20 cellular contexts compared by ENCODE assay signal in genomic region chr4:27123769-27124124, GRCh38.
A peak's percentile ranks its signal among the peaks of the same experiment; 100 is the strongest.
DNase-seq lines count a peak whose midpoint lies in the region; ATAC-seq and TF ChIP-seq lines count a peak whose summit lies in the region.
"Had no signal": no experiment of that assay in that cellular context is flagged by ENCODE, and none has a peak within 500 bp of the region (broad histone marks: within the 10 kb centered on the region; RNA-seq: fewer than 3 reads in every experiment).

No MANE protein-coding gene starts in this region.

- peak overlapping the region; percentile 90 for H3T11ph ChIP-seq in H9 (ENCODE audit: low read length)

- peak overlapping the region; percentile 68 for H3K18ac ChIP-seq in H9 (ENCODE audit: insufficient read length, low read depth, low read length)

- H3K36me3 Mint-ChIP-seq in H9 (ENCODE audit: insufficient read depth in 1 of 3, low read depth in 3 of 3) (peaks cover 0 to 5% (median 1%) of the 10 kb centered on the region in 3 experiments; a peak in 4 of 7 replicates), WTC11 (no peaks in the 10 kb centered on the region; the same call in 1 of the 2 replicates), neural progenitor cell (no peaks in the 10 kb centered on the region)
- H3K36me3 Mint-ChIP-seq in CD8-positive, alpha-beta T cell = no peaks in the 10 kb centered on the region
- H3K36me3 Mint-ChIP-seq: CD4-positive, CD25-positive, alpha-beta regulatory T cell had no signal

- DNase-seq in H9 (no peak), WTC11 (ENCODE audit: low spot score) (no peak), hepatocyte (ENCODE audit: low spot score) (no peak), neural progenitor cell (ENCODE audit: low spot score) (no peak)
- DNase-seq in CD8-positive, alpha-beta T cell = no peak
- no peak for DNase-seq in effector memory CD4-positive, alpha-beta T cell
- DNase-seq: BE2C; Caco-2; CD4-positive, CD25-positive, alpha-beta regulatory T cell; HFFc6; NCI-H1105 treated with DMSO at 0.1 percent for 48 hours; NCI-H1694; NCI-H2081 treated with DMSO at 0.1 percent for 48 hours; NCI-H446 treated with DMSO at 0.1 percent for 48 hours; NCI-H82; OCI-M1; SHP77 had no signal

- no peak overlapping the region for H4K8ac ChIP-seq in H9 (replicated peaks; ENCODE audit: insufficient read length, low read depth, low read length)

- no peak overlapping the region for H4K91ac ChIP-seq in H9 (ENCODE audit: insufficient read length, low read depth, low read length)

- H3K4ac ChIP-seq in H9 (ENCODE audit: low read depth, low read length) = no peak overlapping the region; the same call in 1 of the 2 replicates

- POLR2A ChIA-PET in WTC11 (lab: Charles Lee) = interaction anchor here (0.5 kb wide), 1 partner anchor 331 kb away, joined by 3 read pairs; no protein-coding TSS in a partner anchor
- POLR2A ChIA-PET in CD8-positive, alpha-beta T cell (lab: Charles Lee) = interaction anchor here (0.6 kb wide), 1 partner anchor 1239 kb away, joined by 3 read pairs; no protein-coding TSS in a partner anchor

- TF ChIP-seq CTCF in H9 (conservative IDR thresholded peaks at IDR 0.05) = no peak
- TF ChIP-seq CTCF in WTC11 (IDR thresholded peaks at IDR 0.05) = no peak
- TF ChIP-seq CTCF in hepatocyte (IDR thresholded peaks at IDR 0.05; ENCODE audit: poor library complexity) = no peak
- TF ChIP-seq CTCF in neural progenitor cell (IDR thresholded peaks at IDR 0.05) = no peak
- TF ChIP-seq CTCF in CD8-positive, alpha-beta T cell (IDR thresholded peaks at IDR 0.05) = no peak

- no peak overlapping the region for H3K23ac ChIP-seq in H9 (ENCODE audit: insufficient read length, low read depth, low read length)

- H3K4me1 Mint-ChIP-seq in H9 (peaks cover 66 to 70% of the 10 kb centered on the region in 2 experiments), WTC11 (peaks cover 76% of the 10 kb centered on the region), neural progenitor cell (peaks cover 47% of the 10 kb centered on the region)
- no peaks in the 10 kb centered on the region for H3K4me1 Mint-ChIP-seq in CD8-positive, alpha-beta T cell (ENCODE audit: low read depth)
- H3K4me1 Mint-ChIP-seq: CD4-positive, CD25-positive, alpha-beta regulatory T cell had no signal

- peak overlapping the region; percentile 99 for H3K27ac ChIP-seq in H9 (ENCODE audit: insufficient read length, low read depth, low read length)
- H3K27ac ChIP-seq in hepatocyte = peak overlapping the region; percentile 60
- peak overlapping the region; percentile 77 for H3K27ac ChIP-seq in neural progenitor cell
- H3K27ac ChIP-seq in CD8-positive, alpha-beta T cell (ENCODE audit: low read depth, low read length) = no peak overlapping the region
- no peak overlapping the region for H3K27ac ChIP-seq in effector memory CD4-positive, alpha-beta T cell (ENCODE audit: insufficient read depth, low read length, poor library complexity, severe bottlenecking)
- H3K27ac ChIP-seq: SK-N-MC had no signal

- no peak overlapping the region for H2AK5ac ChIP-seq in H9 (ENCODE audit: insufficient read length, low read length)

- H3K27ac Mint-ChIP-seq in H9 (peak overlapping the region; percentile 97 to 98 (median 97)), WTC11 (peak overlapping the region; percentile 99), neural progenitor cell (peak overlapping the region; percentile 80)
- H3K27ac Mint-ChIP-seq in CD8-positive, alpha-beta T cell = no peak overlapping the region
- H3K27ac Mint-ChIP-seq: HFFc6 had no signal

- no peak overlapping the region for H2BK15ac ChIP-seq in H9 (ENCODE audit: low read depth, low read length)

- H3K56ac ChIP-seq in H9 (ENCODE audit: insufficient read length, low read depth, low read length) = no peak overlapping the region

- no peaks in the 10 kb centered on the region for H3K36me3 ChIP-seq in hepatocyte (replicated peaks; ENCODE audit: insufficient read depth, low read depth)
- H3K36me3 ChIP-seq in neural progenitor cell = no peaks in the 10 kb centered on the region
- H3K36me3 ChIP-seq in CD8-positive, alpha-beta T cell (ENCODE audit: insufficient read depth, low read length) = no peaks in the 10 kb centered on the region
- no peaks in the 10 kb centered on the region for H3K36me3 ChIP-seq in effector memory CD4-positive, alpha-beta T cell (ENCODE audit: control insufficient read depth, insufficient read depth, low read length)
- H3K36me3 ChIP-seq: BE2C had no signal

- ATAC-seq in WTC11 = no peak
- no peak for ATAC-seq in HG02840 (IDR thresholded peaks at IDR 0.05; ENCODE audit: low FRiP score, unreplicated experiment)
- ATAC-seq in CD8-positive, alpha-beta T cell = no peak
- ATAC-seq: K562 had no signal

- peak overlapping the region; percentile 97 for H2BK20ac ChIP-seq in H9 (ENCODE audit: low read depth, low read length, poor library complexity, severe bottlenecking)

- intact Hi-C loops in CD8-positive, alpha-beta T cell (cut with DNase I, micrococcal nuclease) = no loop called here

- CTCF ChIA-PET in WTC11 (lab: Charles Lee) = interaction anchor here (0.5 to 2.4 kb wide), 5 partner anchors 28 to 385 kb away, joined by 3 to 14 read pairs (median 4); no protein-coding TSS in a partner anchor
- CTCF ChIA-PET in CD8-positive, alpha-beta T cell (lab: Charles Lee) = interaction anchor here (1.7 kb wide), 1 partner anchor 9 kb away, joined by 6 read pairs; no protein-coding TSS in a partner anchor

- H3K9me2 ChIP-seq in hepatocyte (replicated peaks; ENCODE audit: insufficient read depth) = no peaks in the 10 kb centered on the region

- H3K9me3 ChIP-seq in H9 (ENCODE audit: control insufficient read depth, low read depth, low read length) (no peaks in the 10 kb centered on the region), hepatocyte (ENCODE audit: low read depth) (no peaks in the 10 kb centered on the region), neural progenitor cell (ENCODE audit: low read depth) (no peaks in the 10 kb centered on the region)
- no peaks in the 10 kb centered on the region for H3K9me3 ChIP-seq in CD8-positive, alpha-beta T cell (ENCODE audit: low read length)
- H3K9me3 ChIP-seq in effector memory CD4-positive, alpha-beta T cell (ENCODE audit: control insufficient read depth, low read length) = no peaks in the 10 kb centered on the region
- H3K9me3 ChIP-seq: BE2C, Caco-2 had no signal

- H3K9ac ChIP-seq in H9 (ENCODE audit: extremely low read depth, insufficient read length, low read length) (no peak overlapping the region), neural progenitor cell (no peak overlapping the region)

- peaks cover 25% of the 10 kb centered on the region for H3F3A ChIP-seq in neural progenitor cell (ENCODE audit: low read depth)

- H2AFZ ChIP-seq in H9 (ENCODE audit: low read length) (no peak overlapping the region), hepatocyte (no peak overlapping the region), neural progenitor cell (replicated peaks) (no peak overlapping the region)

- H3K4me3 ChIP-seq in hepatocyte = no peak overlapping the region
- no peak overlapping the region for H3K4me3 ChIP-seq in neural progenitor cell
- H3K4me3 ChIP-seq in CD8-positive, alpha-beta T cell (ENCODE audit: low read depth, low read length) = no peak overlapping the region
- no peak overlapping the region for H3K4me3 ChIP-seq in effector memory CD4-positive, alpha-beta T cell (ENCODE audit: insufficient read depth, low read depth, low read length, poor library complexity, severe bottlenecking)
- H3K4me3 ChIP-seq: K562, SK-N-MC had no signal

- no peak overlapping the region for H4K5ac ChIP-seq in H9 (ENCODE audit: insufficient read length, low read depth, low read length)

- H3K4me1 ChIP-seq in H9 (ENCODE audit: insufficient read depth, low read length) (peaks cover 27% of the 10 kb centered on the region; the same call in 1 of the 2 replicates), hepatocyte (ENCODE audit: insufficient read depth) (peaks cover 11% of the 10 kb centered on the region), neural progenitor cell (peaks cover 33% of the 10 kb centered on the region)
- H3K4me1 ChIP-seq in CD8-positive, alpha-beta T cell (ENCODE audit: insufficient read depth, low read length) = no peaks in the 10 kb centered on the region
- no peaks in the 10 kb centered on the region for H3K4me1 ChIP-seq in effector memory CD4-positive, alpha-beta T cell (ENCODE audit: control insufficient read depth, insufficient read depth, low read length, poor library complexity, severe bottlenecking)
- H3K4me1 ChIP-seq: BE2C had no signal

- H3K23me2 ChIP-seq in H9 (ENCODE audit: insufficient read length, low read depth, low read length, poor library complexity, severe bottlenecking) = no peaks in the 10 kb centered on the region

- H3K27me3 ChIP-seq in H9 (ENCODE audit: insufficient read depth, low read length) = no peaks in the 10 kb centered on the region
- no peaks in the 10 kb centered on the region for H3K27me3 ChIP-seq in hepatocyte
- H3K27me3 ChIP-seq in neural progenitor cell = no peaks in the 10 kb centered on the region
- H3K27me3 ChIP-seq in CD8-positive, alpha-beta T cell (ENCODE audit: insufficient read depth, low read length) = no peaks in the 10 kb centered on the region
- H3K27me3 ChIP-seq in effector memory CD4-positive, alpha-beta T cell (replicated peaks; ENCODE audit: control insufficient read depth, insufficient read depth, low read length, poor library complexity, severe bottlenecking) = no peaks in the 10 kb centered on the region
- H3K27me3 ChIP-seq: BE2C had no signal

- peak overlapping the region; percentile 0 to 21; a peak in 1 of 5 replicates for H3K4me3 Mint-ChIP-seq in H9
- H3K4me3 Mint-ChIP-seq in WTC11 = peak overlapping the region; percentile 14; the same call in 1 of the 2 replicates
- H3K4me3 Mint-ChIP-seq in neural progenitor cell = peak overlapping the region; percentile 5
- H3K4me3 Mint-ChIP-seq in CD8-positive, alpha-beta T cell = no peak overlapping the region
- H3K4me3 Mint-ChIP-seq: CD4-positive, CD25-positive, alpha-beta regulatory T cell; HFFc6 had no signal

- H3K9me3 Mint-ChIP-seq in H9 (peaks cover 0 to 7% of the 10 kb centered on the region in 2 experiments; a peak in 3 of 5 replicates), WTC11 (peaks cover 11% of the 10 kb centered on the region), neural progenitor cell (peaks cover 20% of the 10 kb centered on the region)
- H3K9me3 Mint-ChIP-seq in CD8-positive, alpha-beta T cell = peaks cover 2% of the 10 kb centered on the region
- H3K9me3 Mint-ChIP-seq: HFFc6 had no signal

- no peak overlapping the region for H3K4me2 ChIP-seq in H9 (ENCODE audit: insufficient read depth, insufficient read length, low read length)
- H3K4me2 ChIP-seq in hepatocyte = no peak overlapping the region
- H3K4me2 ChIP-seq in neural progenitor cell = peak overlapping the region; percentile 56

- no peak overlapping the region for H3K14ac ChIP-seq in H9 (ENCODE audit: insufficient read depth, low read length)

- H2BK12ac ChIP-seq in H9 (ENCODE audit: insufficient read length, low read depth, low read length) = no peak overlapping the region

- peak overlapping the region; percentile 95 for H2BK120ac ChIP-seq in H9 (ENCODE audit: low read depth, low read length, poor library complexity, severe bottlenecking)

- H3K27me3 Mint-ChIP-seq in H9 (ENCODE audit: low read depth) = peaks cover 2% of the 10 kb centered on the region; the same call in 1 of the 2 replicates
- H3K27me3 Mint-ChIP-seq in WTC11 (ENCODE audit: low read depth) = peaks cover 3% of the 10 kb centered on the region; the same call in 1 of the 2 replicates
- H3K27me3 Mint-ChIP-seq in neural progenitor cell (ENCODE audit: insufficient read depth, low read depth) = peaks cover 9% of the 10 kb centered on the region
- peaks cover 7% of the 10 kb centered on the region for H3K27me3 Mint-ChIP-seq in CD8-positive, alpha-beta T cell (ENCODE audit: low read depth)

- H4K20me1 ChIP-seq in H9 (ENCODE audit: control insufficient read depth, insufficient read depth, insufficient read length) (no peaks in the 10 kb centered on the region), hepatocyte (ENCODE audit: insufficient read depth, poor library complexity, severe bottlenecking) (no peaks in the 10 kb centered on the region), neural progenitor cell (ENCODE audit: low read depth) (no peaks in the 10 kb centered on the region)

- no peak overlapping the region for H2BK5ac ChIP-seq in H9 (ENCODE audit: insufficient read length, low read length)

- H3K79me2 ChIP-seq in H9 (ENCODE audit: insufficient read depth, low read length) (no peaks in the 10 kb centered on the region), hepatocyte (no peaks in the 10 kb centered on the region), neural progenitor cell (ENCODE audit: low read depth) (no peaks in the 10 kb centered on the region)

- H3K79me1 ChIP-seq in H9 (ENCODE audit: insufficient read depth, low read depth, low read length, poor library complexity, severe bottlenecking) = no peaks in the 10 kb centered on the region

Comparison
In these comparisons a context has a peak if more than half of its experiments do, and no peak if none do; other contexts are left out.
1. H3K27ac ChIP-seq: peak in H9 (single experiment), hepatocyte (single experiment) and neural progenitor cell (single experiment); none in CD8-positive, alpha-beta T cell (single experiment) and effector memory CD4-positive, alpha-beta T cell (single experiment).